In the genomic region with DNA sequence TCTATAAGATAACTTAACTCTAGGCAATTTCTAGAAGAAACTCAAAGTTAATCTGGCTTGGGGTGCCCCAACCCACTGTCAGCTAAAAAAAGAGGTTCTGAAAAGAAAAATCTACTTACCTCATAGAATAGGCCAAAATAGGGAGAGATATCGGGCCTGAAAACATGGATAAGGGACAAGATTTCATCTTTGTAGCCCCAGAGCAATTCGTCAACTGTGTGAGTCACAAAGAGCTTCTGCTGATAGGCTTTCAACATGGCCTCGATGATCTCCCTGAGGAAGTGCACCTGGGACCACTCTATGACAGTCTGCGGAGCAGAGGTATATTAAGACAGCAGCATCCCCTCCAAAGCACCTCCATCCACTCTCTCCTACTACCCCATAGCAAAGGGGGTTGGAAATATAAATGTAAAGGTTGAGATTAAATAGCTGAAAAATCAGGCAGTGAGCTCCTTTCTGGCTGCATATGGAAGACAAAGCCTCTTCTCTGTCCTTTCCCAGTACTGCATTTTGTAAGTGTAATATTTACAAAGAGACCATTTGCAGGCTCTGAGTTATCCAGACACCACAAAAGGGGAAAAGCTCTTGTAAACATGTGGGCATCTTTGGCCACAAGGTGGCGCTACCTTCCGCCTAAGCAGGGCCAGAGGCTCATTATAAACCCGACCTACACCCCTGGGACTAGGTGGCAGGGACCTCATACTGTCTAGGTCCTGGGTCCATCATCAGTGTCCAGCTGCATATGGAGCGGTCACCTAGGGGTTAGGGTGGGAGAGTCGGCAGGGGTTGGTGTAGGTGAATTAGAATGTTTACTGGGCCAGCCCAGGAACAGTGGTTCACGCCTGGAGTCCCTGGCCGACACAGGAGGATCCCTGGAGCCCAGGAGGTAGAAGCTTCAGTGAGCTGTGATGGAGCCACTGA, we compare ENCODE assay signal across 8 cellular contexts. TPM values are rescaled to one million over a fixed set of nuclear protein-coding genes. Genes with fewer than 3 reads are reported as not detected.
DNase-seq lines count a peak whose midpoint lies in the region; ATAC-seq and TF ChIP-seq lines count a peak whose summit lies in the region.

No MANE protein-coding gene starts in this region.

- H3K4me3 ChIP-seq in BJ (ENCODE audit: low read depth, low read length) (no peak overlapping the region), lower leg skin (ENCODE audit: low read depth, poor library complexity, severe bottlenecking) (no peak overlapping the region)

- CTCF ChIA-PET in BJ (lab: Yijun Ruan, JAX): interaction anchor here (0.6 to 5.0 kb wide), 47 partner anchors 9 to 1106 kb away, joined by 3 to 78 read pairs (median 4); a partner anchor contains a TSS

- 63 to 64% methylated on average over 11 of the region's 11 CpGs for WGBS in lower leg skin, 2 donors

- no peaks in the 10 kb centered on the region for H3K27me3 ChIP-seq in BJ (ENCODE audit: control insufficient read depth, insufficient read depth, low read length)

- H3K4me1 Mint-ChIP-seq in activated CD4-positive, alpha-beta T cell treated with anti-CD3 and anti-CD28 coated beads, Interleukin-2, amount 10 ng/mL, durations not matched to agents 24 days and 14 days: no peaks in the 10 kb centered on the region

- ATAC-seq in HG03457 (IDR thresholded peaks at IDR 0.05; ENCODE audit: unreplicated experiment): peak; percentile 73

- POLR2A ChIA-PET in BJ (lab: Charles Lee): no interaction called here

- H3K9me3 Mint-ChIP-seq in activated CD4-positive, alpha-beta T cell treated with anti-CD3 and anti-CD28 coated beads, Interleukin-2, amount 10 ng/mL, durations not matched to agents 24 days and 14 days: no peaks in the 10 kb centered on the region

- intact Hi-C loops in activated CD4-positive, alpha-beta T cell treated with anti-CD3 and anti-CD28 coated beads, Interleukin-2, amount 10 ng/mL, durations not matched to agents 24 days and 14 days (cut with micrococcal nuclease): loop anchor here (1.0 kb wide), 2 partner anchors 199 to 326 kb away; no protein-coding TSS in a partner anchor
- intact Hi-C loops in lower leg skin (cut with DNase I; ENCODE audit: low total_unique reads): loop anchor here (10.0 kb wide), 1 partner anchor 315 kb away; no protein-coding TSS in a partner anchor

- no peak overlapping the region for H3K4me3 Mint-ChIP-seq in activated CD4-positive, alpha-beta T cell treated with anti-CD3 and anti-CD28 coated beads, Interleukin-2, amount 10 ng/mL, durations not matched to agents 24 days and 14 days

- no peak for TF ChIP-seq POLR2A in lower leg skin (IDR thresholded peaks at IDR 0.05)

- TF ChIP-seq CTCF in BJ (IDR thresholded peaks at IDR 0.05; ENCODE audit: insufficient read depth, low read depth, low read length) (peak; percentile 88), lower leg skin (IDR thresholded peaks at IDR 0.05) (peak in 1 of 3 donors; percentile 44)

- no peaks in the 10 kb centered on the region for H3K36me3 Mint-ChIP-seq in activated CD4-positive, alpha-beta T cell treated with anti-CD3 and anti-CD28 coated beads, Interleukin-2, amount 10 ng/mL, durations not matched to agents 24 days and 14 days (ENCODE audit: low read depth)

- H3K27ac Mint-ChIP-seq in activated CD4-positive, alpha-beta T cell treated with anti-CD3 and anti-CD28 coated beads, Interleukin-2, amount 10 ng/mL, durations not matched to agents 24 days and 14 days: no peak overlapping the region

- H3K36me3 ChIP-seq in BJ (ENCODE audit: control insufficient read depth, insufficient read depth, low read length): peaks cover 2% of the 10 kb centered on the region; the same call in 1 of the 2 replicates

- H3K27me3 Mint-ChIP-seq in activated CD4-positive, alpha-beta T cell treated with anti-CD3 and anti-CD28 coated beads, Interleukin-2, amount 10 ng/mL, durations not matched to agents 24 days and 14 days: no peaks in the 10 kb centered on the region

- DNase-seq in BJ (ENCODE audit: low read depth): peak; percentile 8
- DNase-seq in GM19238 (ENCODE audit: insufficient read length, low spot score): peak; percentile 63
- DNase-seq in NCI-H526 (lab: John Stamatoyannopoulos, UW): peak; percentile 31 to 78
- DNase-seq in activated CD4-positive, alpha-beta T cell treated with anti-CD3 and anti-CD28 coated beads, Interleukin-2, amount 10 ng/mL, durations not matched to agents 24 days and 14 days: peak; percentile 93
- peak; percentile 76 for DNase-seq in dedifferentiated amniotic fluid mesenchymal stem cell (ENCODE audit: extremely low spot score)
- peak; percentile 78 to 96 for DNase-seq in lower leg skin (ENCODE audit: low spot score in 2 of 2)
- DNase-seq in stimulated activated CD4-positive, alpha-beta T cell treated with anti-CD3 and anti-CD28 coated beads, TNF-alpha, amount 100 ng/mL, for 48 hours (ENCODE audit: low read depth in 3 of 3): peak; percentile 66 to 82 (median 75)

RNA-seq across cellular contexts. Expression of a gene that starts 31.5 kb away (rescaled TPM):
- polyA plus RNA-seq in BJ (2011; rRNA removed): 19.4 and 38.9 TPM in 2 replicates
- 29.6 and 34.0 TPM in 2 replicates for polyA minus RNA-seq in BJ (2011; rRNA and poly(A)+ RNA removed)
- 72.6 and 75.1 TPM in 2 replicates for total RNA-seq in activated CD4-positive, alpha-beta T cell treated with anti-CD3 and anti-CD28 coated beads, Interleukin-2, amount 10 ng/mL, durations not matched to agents 24 days and 14 days
- total RNA-seq in lower leg skin: 10 to 100 TPM; 27.4 to 36.5 (median 31.0) TPM

RNA-seq across cellular contexts. Expression of a gene that starts 34.0 kb away (rescaled TPM):
- 65.3 and 120 TPM in 2 replicates for polyA plus RNA-seq in BJ (2011; rRNA removed)
- 57.5 and 58.9 TPM in 2 replicates for polyA minus RNA-seq in BJ (2011; rRNA and poly(A)+ RNA removed)
- total RNA-seq in activated CD4-positive, alpha-beta T cell treated with anti-CD3 and anti-CD28 coated beads, Interleukin-2, amount 10 ng/mL, durations not matched to agents 24 days and 14 days: 1.5 and 1.7 TPM in 2 replicates
- total RNA-seq in lower leg skin: 100 to 1,000 TPM in 1 of 4 donors, 10 to 100 TPM in 3; 74.9 to 111 (median 82.8) TPM

Comparison
In these comparisons a context has a peak if more than half of its experiments do, and no peak if none do; other contexts are left out.
1. DNase-seq: peak in every context shown above with its lines; median percentile 93 in activated CD4-positive, alpha-beta T cell treated with anti-CD3 and anti-CD28 coated beads, Interleukin-2, amount 10 ng/mL, durations not matched to agents 24 days and 14 days; 87 in lower leg skin; 76 in dedifferentiated amniotic fluid mesenchymal stem cell; 75 in stimulated activated CD4-positive, alpha-beta T cell treated with anti-CD3 and anti-CD28 coated beads, TNF-alpha, amount 100 ng/mL, for 48 hours; 63 in GM19238; 54 in NCI-H526; 8 in BJ.
2. RNA of a gene that starts 34.0 kb away (total RNA-seq): 74.9 to 111 TPM in lower leg skin; 1.5 to 1.7 TPM in activated CD4-positive, alpha-beta T cell treated with anti-CD3 and anti-CD28 coated beads, Interleukin-2, amount 10 ng/mL, durations not matched to agents 24 days and 14 days; every median in the first group is over 10 times any median in the second.